Comparison of ENCODE assay signal across 9 cellular contexts in the genomic region with DNA sequence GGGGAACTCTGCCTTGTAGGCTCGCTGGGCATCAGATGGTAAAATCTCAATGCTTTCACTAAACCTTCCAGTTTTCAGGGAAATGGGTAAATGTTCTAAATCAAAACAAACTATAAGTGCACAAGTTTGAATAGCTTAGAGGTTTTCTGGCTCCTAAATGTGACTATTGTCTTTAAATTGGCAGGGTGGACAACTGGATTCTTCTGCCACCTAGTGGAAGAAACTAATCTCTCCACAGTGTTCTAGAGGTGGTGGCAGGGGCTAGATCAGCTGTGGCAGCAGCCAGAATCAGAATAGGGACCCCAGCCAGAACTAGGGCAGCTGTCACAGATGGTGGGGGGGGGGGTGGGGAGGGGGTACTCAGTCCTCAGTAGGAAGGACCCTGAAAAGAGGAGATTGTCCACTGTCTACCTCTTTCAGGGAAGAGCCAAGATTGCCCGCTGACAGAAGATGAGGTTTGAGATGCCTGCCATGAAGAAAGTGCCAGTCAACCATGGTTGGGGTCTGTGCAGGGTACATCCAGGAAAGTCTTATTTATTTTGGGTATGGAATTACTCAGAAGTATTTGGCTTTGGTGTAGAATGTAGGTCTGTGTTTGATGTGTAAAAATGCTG.
DNase-seq lines count a peak whose midpoint lies in the region; ATAC-seq and TF ChIP-seq lines count a peak whose summit lies in the region.
"Had no signal": no experiment of that assay in that cellular context is flagged by ENCODE, and none has a peak within 500 bp of the region (broad histone marks: within the 10 kb centered on the region; RNA-seq: fewer than 3 reads in every experiment).

No MANE protein-coding gene starts in this region.

- H3K36me3 Mint-ChIP-seq in activated CD4-positive, alpha-beta T cell treated with anti-CD3 and anti-CD28 coated beads, Interleukin-2, amount 10 ng/mL, durations not matched to agents 7 days and 5 days (ENCODE audit: low read depth) = no peaks in the 10 kb centered on the region
- H3K36me3 Mint-ChIP-seq: activated naive CD8-positive, alpha-beta T cell treated with anti-CD3 and anti-CD28 coated beads, Interleukin-2, amount 10 ng/mL, durations not matched to agents 7 days and 5 days had no signal

- no peaks in the 10 kb centered on the region for H3K9me3 ChIP-seq in osteoblast (ENCODE audit: low read depth, low read length)

- ATAC-seq in HG03354 (IDR thresholded peaks at IDR 0.05; ENCODE audit: poor library complexity, severe bottlenecking, unreplicated experiment) (peak; percentile 60), HG02938 (IDR thresholded peaks at IDR 0.05; ENCODE audit: unreplicated experiment) (no peak)

- no peak overlapping the region for H3K27ac ChIP-seq in osteoblast (ENCODE audit: low read depth, low read length)

- CTCF ChIA-PET in activated CD4-positive, alpha-beta T cell treated with anti-CD3 and anti-CD28 coated beads, Interleukin-2, amount 10 ng/mL, durations not matched to agents 7 days and 5 days (lab: Charles Lee) = interaction anchor here (0.9 to 1.2 kb wide), 4 partner anchors 10 to 242 kb away, joined by 3 read pairs; no protein-coding TSS in a partner anchor

- no peak overlapping the region for H2AFZ ChIP-seq in osteoblast (ENCODE audit: low read length)

- H3K79me2 ChIP-seq in osteoblast (ENCODE audit: insufficient read depth, low read length) = no peaks in the 10 kb centered on the region

- peaks cover 4% of the 10 kb centered on the region for H3K27me3 Mint-ChIP-seq in activated CD4-positive, alpha-beta T cell treated with anti-CD3 and anti-CD28 coated beads, Interleukin-2, amount 10 ng/mL, durations not matched to agents 7 days and 5 days
- H3K27me3 Mint-ChIP-seq: activated naive CD8-positive, alpha-beta T cell treated with anti-CD3 and anti-CD28 coated beads, Interleukin-2, amount 10 ng/mL, durations not matched to agents 7 days and 5 days had no signal

- TF ChIP-seq CTCF in osteoblast (IDR thresholded peaks at IDR 0.05; ENCODE audit: extremely low read depth, low read depth, low read length) = peak; percentile 64

- no peak overlapping the region for H3K4me3 Mint-ChIP-seq in activated CD4-positive, alpha-beta T cell treated with anti-CD3 and anti-CD28 coated beads, Interleukin-2, amount 10 ng/mL, durations not matched to agents 7 days and 5 days
- H3K4me3 Mint-ChIP-seq: activated naive CD8-positive, alpha-beta T cell treated with anti-CD3 and anti-CD28 coated beads, Interleukin-2, amount 10 ng/mL, durations not matched to agents 7 days and 5 days had no signal

- no peak overlapping the region for H3K27ac Mint-ChIP-seq in activated CD4-positive, alpha-beta T cell treated with anti-CD3 and anti-CD28 coated beads, Interleukin-2, amount 10 ng/mL, durations not matched to agents 7 days and 5 days
- H3K27ac Mint-ChIP-seq: activated naive CD8-positive, alpha-beta T cell treated with anti-CD3 and anti-CD28 coated beads, Interleukin-2, amount 10 ng/mL, durations not matched to agents 7 days and 5 days had no signal

- H3K9me3 Mint-ChIP-seq in activated CD4-positive, alpha-beta T cell treated with anti-CD3 and anti-CD28 coated beads, Interleukin-2, amount 10 ng/mL, durations not matched to agents 7 days and 5 days = no peaks in the 10 kb centered on the region
- H3K9me3 Mint-ChIP-seq: activated naive CD8-positive, alpha-beta T cell treated with anti-CD3 and anti-CD28 coated beads, Interleukin-2, amount 10 ng/mL, durations not matched to agents 7 days and 5 days had no signal

- H3K4me2 ChIP-seq in osteoblast (ENCODE audit: insufficient read depth, low read length) = no peak overlapping the region

- no peaks in the 10 kb centered on the region for H4K20me1 ChIP-seq in osteoblast (ENCODE audit: insufficient read depth, low read length)

- POLR2A ChIA-PET in activated CD4-positive, alpha-beta T cell treated with anti-CD3 and anti-CD28 coated beads, Interleukin-2, amount 10 ng/mL, durations not matched to agents 7 days and 5 days (lab: Charles Lee) = no interaction called here

- DNase-seq in activated CD4-positive, alpha-beta T cell treated with anti-CD3 and anti-CD28 coated beads, Interleukin-2, amount 10 ng/mL, durations not matched to agents 7 days and 5 days = peak; percentile 22
- no peak for DNase-seq in activated CD4-positive, alpha-beta T cell treated with anti-CD3 and anti-CD28 coated beads, Interleukin-2, amount 50 U/mL, for 48 hours
- peak; percentile 12 for DNase-seq in SK-N-DZ (ENCODE audit: low spot score)
- DNase-seq in fibroblast of peridontal ligament (ENCODE audit: extremely low read depth) = peak; percentile 58
- DNase-seq in osteoblast (ENCODE audit: insufficient read length, low spot score, missing footprints) = peak; percentile 86
- DNase-seq in stimulated activated CD4-positive, alpha-beta T cell treated with anti-CD3 and anti-CD28 coated beads, Interleukin-4, amount 100 ng/mL, for 24 hours = no peak
- DNase-seq: activated naive CD8-positive, alpha-beta T cell treated with anti-CD3 and anti-CD28 coated beads, Interleukin-2, amount 10 ng/mL, durations not matched to agents 7 days and 5 days had no signal

- no peak overlapping the region for H3K4me3 ChIP-seq in osteoblast (ENCODE audit: insufficient read depth, low read length)

- no peaks in the 10 kb centered on the region for H3K4me1 Mint-ChIP-seq in activated CD4-positive, alpha-beta T cell treated with anti-CD3 and anti-CD28 coated beads, Interleukin-2, amount 10 ng/mL, durations not matched to agents 7 days and 5 days
- H3K4me1 Mint-ChIP-seq: activated naive CD8-positive, alpha-beta T cell treated with anti-CD3 and anti-CD28 coated beads, Interleukin-2, amount 10 ng/mL, durations not matched to agents 7 days and 5 days had no signal

- peaks cover 17% of the 10 kb centered on the region for H3K27me3 ChIP-seq in osteoblast (ENCODE audit: insufficient read depth, low read length)

- no peaks in the 10 kb centered on the region for H3K36me3 ChIP-seq in osteoblast (ENCODE audit: insufficient read depth, low read length)

- no peaks in the 10 kb centered on the region for H3K4me1 ChIP-seq in osteoblast (ENCODE audit: insufficient read depth, low read length)

Comparison
In these comparisons a context has a peak if more than half of its experiments do, and no peak if none do; other contexts are left out.
1. DNase-seq: peak in activated CD4-positive, alpha-beta T cell treated with anti-CD3 and anti-CD28 coated beads, Interleukin-2, amount 10 ng/mL, durations not matched to agents 7 days and 5 days (single experiment), SK-N-DZ (single experiment), fibroblast of peridontal ligament (single experiment) and osteoblast (single experiment); none in activated CD4-positive, alpha-beta T cell treated with anti-CD3 and anti-CD28 coated beads, Interleukin-2, amount 50 U/mL, for 48 hours (0 of 2) and stimulated activated CD4-positive, alpha-beta T cell treated with anti-CD3 and anti-CD28 coated beads, Interleukin-4, amount 100 ng/mL, for 24 hours (single experiment).